20 cellular contexts compared by ENCODE assay signal in the genomic region with DNA sequence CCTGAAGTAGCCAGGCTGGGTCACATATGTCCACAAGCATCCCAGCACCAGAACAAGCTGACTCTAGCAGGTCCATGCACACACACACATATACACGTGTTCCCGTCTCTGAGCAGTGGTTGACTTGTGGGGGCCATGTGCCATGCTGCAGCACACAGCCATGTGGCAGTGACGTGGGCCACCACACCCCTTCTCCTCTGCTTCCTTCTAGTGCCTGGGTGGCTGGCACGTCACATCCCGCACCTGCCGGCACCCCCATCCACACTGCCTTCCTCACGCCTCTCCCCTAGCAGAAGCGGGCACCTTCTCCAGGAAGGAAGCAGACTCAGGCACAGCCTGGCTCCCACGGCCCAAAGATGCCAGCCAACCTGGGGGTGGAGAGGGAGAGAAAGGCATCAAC. TPM values are rescaled to one million over a fixed set of nuclear protein-coding genes. Genes with fewer than 3 reads are reported as not detected.
DNase-seq lines count a peak whose midpoint lies in the region; ATAC-seq and TF ChIP-seq lines count a peak whose summit lies in the region.
"Had no signal": no experiment of that assay in that cellular context is flagged by ENCODE, and none has a peak within 500 bp of the region (broad histone marks: within the 10 kb centered on the region; RNA-seq: fewer than 3 reads in every experiment).

No MANE protein-coding gene starts in this region.

- no peaks in the 10 kb centered on the region for H3K9me3 ChIP-seq in right atrium auricular region
- H3K9me3 ChIP-seq: A549, BLaER1 had no signal

- H2BK15ac ChIP-seq in mesendoderm (replicated peaks; ENCODE audit: low read depth): no peak overlapping the region

- no CpG with 5 or more reads among the region's 9 CpGs for WGBS in mesendoderm (ENCODE audit: extremely low coverage, insufficient coverage, low lambda C conversion rate)

- no peak overlapping the region for H3K4me2 ChIP-seq in mesendoderm (ENCODE audit: low read length)
- H3K4me2 ChIP-seq: A549, BLaER1 had no signal

- no peak overlapping the region for H3K4ac ChIP-seq in mesendoderm (ENCODE audit: low read depth, low read length)

- H3K4me1 ChIP-seq in right atrium auricular region: peaks cover 0 to 44% of the 10 kb centered on the region in 2 donors
- H3K4me1 ChIP-seq in mesendoderm (ENCODE audit: control insufficient read depth, low read depth, low read length): no peaks in the 10 kb centered on the region
- H3K4me1 ChIP-seq: BLaER1 had no signal

- no peak overlapping the region for H3K56ac ChIP-seq in mesendoderm (ENCODE audit: low read length)

- H3K4me3 ChIP-seq in right atrium auricular region: no peak overlapping the region
- H3K4me3 ChIP-seq in dorsolateral prefrontal cortex: peak overlapping the region in 2 of 59 donors; percentile 4 to 5
- no peak overlapping the region for H3K4me3 ChIP-seq in mesendoderm (ENCODE audit: low read length)
- H3K4me3 ChIP-seq: A549, BLaER1 had no signal

- intact Hi-C loops in Right ventricle myocardium inferior (cut with DNase I) (no loop called here), dorsolateral prefrontal cortex (cut with DNase I) (no loop called here), posterior cingulate gyrus (cut with DNase I) (no loop called here)

- no peak overlapping the region for H3K9ac ChIP-seq in mesendoderm (ENCODE audit: low read length)
- H3K9ac ChIP-seq: BLaER1 had no signal

- no peaks in the 10 kb centered on the region for H3K79me2 ChIP-seq in mesendoderm (ENCODE audit: control insufficient read depth, insufficient read depth, low read length)

- no peak for ATAC-seq in Right ventricle myocardium inferior
- ATAC-seq: A549 had no signal

- H3K23ac ChIP-seq in mesendoderm (ENCODE audit: low read length): peak overlapping the region; percentile 17

- H3K27me3 ChIP-seq in right atrium auricular region: no peaks in the 10 kb centered on the region
- peaks cover 0 to 32% (median 0%) of the 10 kb centered on the region in 45 donors for H3K27me3 ChIP-seq in dorsolateral prefrontal cortex
- H3K27me3 ChIP-seq in mesendoderm (ENCODE audit: insufficient read depth, low read length, poor library complexity): no peaks in the 10 kb centered on the region

- no peak overlapping the region for H2BK120ac ChIP-seq in mesendoderm (ENCODE audit: low read depth, low read length)

- H3K27ac ChIP-seq in right atrium auricular region: peak overlapping the region; percentile 49 to 70
- H3K27ac ChIP-seq in dorsolateral prefrontal cortex: peak overlapping the region in 45 of 59 donors; percentile 21 to 89 (median 66)
- no peak overlapping the region for H3K27ac ChIP-seq in mesendoderm (ENCODE audit: low read depth, low read length)
- H3K27ac ChIP-seq: 22Rv1, A549, BLaER1, HL-60 had no signal

- no peak overlapping the region for H3K18ac ChIP-seq in mesendoderm (ENCODE audit: low read length)

- TF ChIP-seq CTCF in right atrium auricular region (IDR thresholded peaks at IDR 0.05) (no peak), dorsolateral prefrontal cortex (IDR thresholded peaks at IDR 0.05 in 54 of 56, conservative IDR thresholded peaks at IDR 0.05 in 2 of 56; ENCODE audit: low read depth in 1 of 56, partially characterized antibody in 56 of 56) (no peak)

- no peak overlapping the region for H4K8ac ChIP-seq in mesendoderm (ENCODE audit: low read depth, low read length)

- no peak overlapping the region for H4K5ac ChIP-seq in mesendoderm (ENCODE audit: low read length)

- H2AK5ac ChIP-seq in mesendoderm (ENCODE audit: low read length): no peak overlapping the region

- H3K36me3 ChIP-seq in right atrium auricular region (no peaks in the 10 kb centered on the region), mesendoderm (ENCODE audit: control insufficient read depth, insufficient read depth, low read length) (no peaks in the 10 kb centered on the region)
- H3K36me3 ChIP-seq: BLaER1 had no signal

- H2BK5ac ChIP-seq in mesendoderm (ENCODE audit: low read length): no peak overlapping the region

- DNase-seq in right atrium auricular region (ENCODE audit: low spot score) (no peak), Right ventricle myocardium inferior (ENCODE audit: missing footprints) (no peak), dorsolateral prefrontal cortex (peak in 7 of 10 donors; percentile 63 to 88 (median 72)), mesendoderm (no peak), posterior cingulate gyrus (peak in 6 of 10 donors; percentile 44 to 95 (median 76)), hepatic stellate cell (ENCODE audit: low spot score) (no peak), DMS53 (lab: John Stamatoyannopoulos, UW) (no peak), activated T-cell treated with anti-CD3 and anti-CD28 coated beads for 4 hours (no peak)
- DNase-seq: AML-193; CD4-positive, alpha-beta memory T cell; DMS153; DMS79 treated with DMSO at 0.1 percent for 48 hours; GF-D8; HCEC 1CT had no signal

- H3K79me1 ChIP-seq in mesendoderm (ENCODE audit: low read length): no peaks in the 10 kb centered on the region

RNA-seq across cellular contexts. Expression of a gene that starts 9.5 kb away (rescaled TPM):
- total RNA-seq in right atrium auricular region: 10 to 100 TPM; 19.2 to 23.6 TPM
- 28.2 TPM for total RNA-seq in Right ventricle myocardium inferior
- total RNA-seq in dorsolateral prefrontal cortex: 100 to 1,000 TPM in 115 of 120 experiments, 10 to 100 TPM in 5; 52.2 to 249 (median 173) TPM
- polyA plus RNA-seq in mesendoderm (2013, experiment 1 of 2): 5.0 TPM
- polyA plus RNA-seq in mesendoderm (2013, experiment 2 of 2): 4.8 TPM
- total RNA-seq: CD4-positive, alpha-beta memory T cell had no signal
- polyA plus RNA-seq: CD14-positive monocyte; CD4-positive, alpha-beta memory T cell; IgD-negative memory B cell had no signal

Comparison
In these comparisons a context has a peak if more than half of its experiments do, and no peak if none do; other contexts are left out.
1. DNase-seq: peak in dorsolateral prefrontal cortex (7 of 10) and posterior cingulate gyrus (6 of 10); none in right atrium auricular region (single experiment), Right ventricle myocardium inferior (single experiment), mesendoderm (single experiment), hepatic stellate cell (single experiment), DMS53 (single experiment) and activated T-cell treated with anti-CD3 and anti-CD28 coated beads for 4 hours (single experiment).